Comparison of ENCODE assay signal across 25 cellular contexts in the genomic region with DNA sequence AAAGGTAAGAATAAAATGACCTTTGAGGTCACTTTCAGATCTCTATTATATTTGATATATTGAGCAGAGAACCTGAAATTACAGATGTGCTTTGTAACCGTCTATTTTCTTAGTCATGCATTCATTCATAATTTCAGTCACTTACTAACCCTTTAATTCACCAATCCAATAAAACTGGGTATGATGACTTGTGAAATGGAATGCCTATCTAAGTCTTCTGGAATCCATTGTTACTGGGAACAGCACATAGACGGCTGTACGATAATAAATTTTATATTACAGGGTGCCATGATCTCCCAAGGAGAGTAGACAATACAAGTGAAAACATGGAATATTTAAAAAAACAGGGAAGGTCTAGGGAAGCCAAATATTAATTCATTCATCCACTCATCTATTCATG. TPM values are rescaled to one million over a fixed set of nuclear protein-coding genes. Genes with fewer than 3 reads are reported as not detected.
A peak's percentile ranks its signal among the peaks of the same experiment; 100 is the strongest.
DNase-seq lines count a peak whose midpoint lies in the region; ATAC-seq, FAIRE-seq and TF ChIP-seq lines count a peak whose summit lies in the region.
"Had no signal": no experiment of that assay in that cellular context is flagged by ENCODE, and none has a peak within 500 bp of the region (broad histone marks: within the 10 kb centered on the region; RNA-seq: fewer than 3 reads in every experiment).

No MANE protein-coding gene starts in this region.

- TF ChIP-seq POLR2A in breast epithelium (IDR thresholded peaks at IDR 0.05), result no peak

- in situ Hi-C loops in mammary epithelial cell (cut with MboI; ENCODE audit: low sequenced_read_pairs in 2 of 2), result no loop called here

- H2AFZ ChIP-seq in mammary epithelial cell (ENCODE audit: low read depth, low read length) (peak overlapping the region; percentile 35), astrocyte (ENCODE audit: low read depth, low read length) (no peak overlapping the region)
- H2AFZ ChIP-seq: GM23338 had no signal

- H3K36me3 ChIP-seq in mammary epithelial cell (ENCODE audit: insufficient read depth, low read length), result peaks cover 2% of the 10 kb centered on the region
- H3K36me3 ChIP-seq in breast epithelium, result no peaks in the 10 kb centered on the region
- peaks cover 14% of the 10 kb centered on the region for H3K36me3 ChIP-seq in astrocyte (ENCODE audit: insufficient read depth, low read length)
- H3K36me3 ChIP-seq: BE2C had no signal

- H3K4me3 ChIP-seq in mammary epithelial cell (replicated peaks in 1 of 3; ENCODE audit: insufficient read depth in 1 of 3, low read depth in 2 of 3, low read length in 3 of 3) (no peak overlapping the region), breast epithelium (no peak overlapping the region), astrocyte (ENCODE audit: insufficient read depth, low read depth, low read length) (no peak overlapping the region)
- H3K4me3 ChIP-seq: GM23338 had no signal

- no TSS peak for BruUV-seq in mammary epithelial cell (replicated peaks; lab: Mats Ljungman, UMichigan)

- no peak overlapping the region for H3K9ac ChIP-seq in mammary epithelial cell (ENCODE audit: insufficient read depth, low read length)
- H3K9ac ChIP-seq in astrocyte (ENCODE audit: low read length), result no peak overlapping the region

- H3K27ac ChIP-seq in mammary epithelial cell (ENCODE audit: insufficient read depth, low read depth, low read length), result no peak overlapping the region
- no peak overlapping the region for H3K27ac ChIP-seq in breast epithelium
- peak overlapping the region; percentile 29 for H3K27ac ChIP-seq in astrocyte (ENCODE audit: low read depth, low read length)
- H3K27ac ChIP-seq: 22Rv1 had no signal

- H3K4me3 Mint-ChIP-seq in astrocyte (ENCODE audit: unreplicated experiment), result no peak overlapping the region
- H3K4me3 Mint-ChIP-seq in osteocyte (ENCODE audit: unreplicated experiment), result no peak overlapping the region
- H3K4me3 Mint-ChIP-seq in activated T-cell treated with anti-CD3 and anti-CD28 coated beads, Interleukin-2, amount 50 U/mL, for 4 hours, result no peak overlapping the region
- H3K4me3 Mint-ChIP-seq: CD14-positive monocyte; CD8-positive, alpha-beta memory T cell; GM23338; H9 had no signal

- peaks cover 11% of the 10 kb centered on the region for H3K4me1 ChIP-seq in mammary epithelial cell (ENCODE audit: insufficient read depth, low read length)
- no peaks in the 10 kb centered on the region for H3K4me1 ChIP-seq in breast epithelium
- H3K4me1 ChIP-seq in astrocyte (ENCODE audit: insufficient read depth, low read length), result peaks cover 3% of the 10 kb centered on the region
- H3K4me1 ChIP-seq: BE2C had no signal

- no peak for ATAC-seq in activated T-cell treated with anti-CD3 and anti-CD28 coated beads, Interleukin-2, amount 50 U/mL, for 4 hours
- ATAC-seq: GM23338 had no signal

- TF ChIP-seq CTCF in mammary epithelial cell (conservative IDR thresholded peaks at IDR 0.05 in 1 of 2, IDR thresholded peaks at IDR 0.05 in 1 of 2; ENCODE audit: extremely low read depth in 1 of 2, insufficient read depth in 1 of 2, low read depth in 1 of 2, low read length in 2 of 2) (no peak), breast epithelium (IDR thresholded peaks at IDR 0.05) (no peak), astrocyte (IDR thresholded peaks at IDR 0.05; ENCODE audit: insufficient read depth, low read depth, low read length) (no peak), osteocyte (IDR thresholded peaks at IDR 0.05) (no peak)

- CTCF ChIA-PET in mammary epithelial cell (lab: Charles Lee; ENCODE audit: low non-redundant PET), result no interaction called here

- 100% methylated on average over 3 of the region's 3 CpGs for WGBS in mammary epithelial cell (ENCODE audit: low coverage, missing lambda C conversion rate)

- H3K79me2 ChIP-seq in mammary epithelial cell (ENCODE audit: insufficient read depth, low read length) (peaks cover 71% of the 10 kb centered on the region), astrocyte (ENCODE audit: insufficient read depth, low read length) (peaks cover 100% of the 10 kb centered on the region)

- H3K9me3 Mint-ChIP-seq in astrocyte (ENCODE audit: unreplicated experiment), result peaks cover 1% of the 10 kb centered on the region
- H3K9me3 Mint-ChIP-seq in osteocyte (ENCODE audit: unreplicated experiment), result peaks cover 20% of the 10 kb centered on the region
- peaks cover 12% of the 10 kb centered on the region for H3K9me3 Mint-ChIP-seq in activated T-cell treated with anti-CD3 and anti-CD28 coated beads, Interleukin-2, amount 50 U/mL, for 4 hours
- H3K9me3 Mint-ChIP-seq: H9 had no signal

- no peaks in the 10 kb centered on the region for H3K27me3 ChIP-seq in mammary epithelial cell (ENCODE audit: insufficient read depth, low read length)
- H3K27me3 ChIP-seq in breast epithelium, result no peaks in the 10 kb centered on the region
- H3K27me3 ChIP-seq in astrocyte (ENCODE audit: insufficient read depth, low read length), result no peaks in the 10 kb centered on the region
- H3K27me3 ChIP-seq: BE2C had no signal

- intact Hi-C loops in mammary epithelial cell (cut with micrococcal nuclease) (no loop called here), breast epithelium (cut with DNase I; ENCODE audit: low total_unique reads) (no loop called here)

- H3K27ac Mint-ChIP-seq in astrocyte (ENCODE audit: unreplicated experiment), result no peak overlapping the region
- H3K27ac Mint-ChIP-seq in osteocyte (ENCODE audit: unreplicated experiment), result peak overlapping the region; percentile 48
- H3K27ac Mint-ChIP-seq: CD14-positive monocyte; CD8-positive, alpha-beta memory T cell; GM23338; H9 had no signal

- H4K20me1 ChIP-seq in mammary epithelial cell (ENCODE audit: insufficient read depth, low read length) (no peaks in the 10 kb centered on the region), astrocyte (ENCODE audit: insufficient read depth, low read length) (peaks cover 91% of the 10 kb centered on the region)

- DNase-seq in mammary epithelial cell (no peak), breast epithelium (ENCODE audit: low spot score in 2 of 2) (no peak), astrocyte (ENCODE audit: low read depth) (peak; percentile 58), osteocyte (ENCODE audit: extremely low spot score, unreplicated experiment) (no peak), DMS53 treated with DMSO at 0.1 percent for 48 hours (lab: John Stamatoyannopoulos, UW; ENCODE audit: unreplicated experiment) (no peak)
- DNase-seq in activated CD4-positive, alpha-beta T cell treated with anti-CD3 and anti-CD28 coated beads, Interleukin-2, amount 50 U/mL, for 4 hours, result no peak
- no peak for DNase-seq in activated T-cell treated with anti-CD3 and anti-CD28 coated beads, Interleukin-2, amount 50 U/mL, for 4 hours
- DNase-seq: BE2C; CD8-positive, alpha-beta memory T cell; DMS 273 treated with DMSO at 0.1 percent for 48 hours; DMS79 treated with DMSO at 0.1 percent for 48 hours; H9; KG1; MM.1S; NCI-H1048; NCI-H1417; NCI-H1694; NCI-H2081; NCI-H2227 treated with DMSO at 0.1 percent for 48 hours; NCI-H526 treated with DMSO at 0.1 percent for 48 hours; RPMI8226; SHP77 treated with DMSO at 0.1 percent for 48 hours had no signal

- H3K4me2 ChIP-seq in mammary epithelial cell (ENCODE audit: insufficient read depth, low read depth, low read length), result no peak overlapping the region
- H3K4me2 ChIP-seq in astrocyte (ENCODE audit: low read length), result no peak overlapping the region
- H3K4me2 ChIP-seq: GM23338 had no signal

- dilution Hi-C loops in mammary epithelial cell (cut with HindIII; ENCODE audit: low sequenced_read_pairs), result no loop called here

- H3K36me3 Mint-ChIP-seq in astrocyte (ENCODE audit: low read depth, unreplicated experiment) (peaks cover 20% of the 10 kb centered on the region), osteocyte (ENCODE audit: unreplicated experiment) (peaks cover 41% of the 10 kb centered on the region)
- no peaks in the 10 kb centered on the region for H3K36me3 Mint-ChIP-seq in activated T-cell treated with anti-CD3 and anti-CD28 coated beads, Interleukin-2, amount 50 U/mL, for 4 hours (ENCODE audit: insufficient read depth)
- H3K36me3 Mint-ChIP-seq: CD14-positive monocyte; CD8-positive, alpha-beta memory T cell had no signal

- FAIRE-seq in astrocyte (lab: Jason Lieb, UNC), result peak; percentile 41

- H3K4me1 Mint-ChIP-seq in astrocyte (ENCODE audit: low read depth, unreplicated experiment) (peaks cover 11% of the 10 kb centered on the region), osteocyte (ENCODE audit: unreplicated experiment) (peaks cover 29% of the 10 kb centered on the region)
- H3K4me1 Mint-ChIP-seq in activated T-cell treated with anti-CD3 and anti-CD28 coated beads, Interleukin-2, amount 50 U/mL, for 4 hours (ENCODE audit: low read depth), result no peaks in the 10 kb centered on the region
- H3K4me1 Mint-ChIP-seq: CD14-positive monocyte; CD8-positive, alpha-beta memory T cell; GM23338; H9 had no signal

- H3K9me3 ChIP-seq in mammary epithelial cell (replicated peaks; ENCODE audit: insufficient read depth, low read length) (no peaks in the 10 kb centered on the region), breast epithelium (no peaks in the 10 kb centered on the region), astrocyte (ENCODE audit: insufficient read depth, low read depth, low read length) (no peaks in the 10 kb centered on the region)
- H3K9me3 ChIP-seq: BE2C had no signal

- H3K27me3 Mint-ChIP-seq in astrocyte (ENCODE audit: low read depth, unreplicated experiment) (no peaks in the 10 kb centered on the region), osteocyte (ENCODE audit: unreplicated experiment) (no peaks in the 10 kb centered on the region)
- H3K27me3 Mint-ChIP-seq in activated T-cell treated with anti-CD3 and anti-CD28 coated beads, Interleukin-2, amount 50 U/mL, for 4 hours (ENCODE audit: low read depth), result no peaks in the 10 kb centered on the region
- H3K27me3 Mint-ChIP-seq: CD8-positive, alpha-beta memory T cell had no signal

RNA-seq across cellular contexts. Expression of a gene that starts 22.9 kb away (rescaled TPM):
- total RNA-seq in mammary epithelial cell (10 to 100 TPM in 1 of 2 donors, 1 to 10 TPM in 1; 6.3 to 61.7 TPM), breast epithelium (10 to 100 TPM; 41.8 to 70.0 (median 52.8) TPM), astrocyte (313 and 509 TPM in 2 replicates), osteocyte (560 and 587 TPM in 2 replicates)
- 44.9 TPM for polyA plus RNA-seq in mammary epithelial cell
- 131 TPM for polyA minus RNA-seq in mammary epithelial cell
- under 1 TPM; 0.10 to 0.66 (median 0.35) TPM for total RNA-seq in activated T-cell treated with anti-CD3 and anti-CD28 coated beads, Interleukin-2, amount 50 U/mL, for 4 hours
- total RNA-seq: CD8-positive, alpha-beta memory T cell had no signal
- polyA plus RNA-seq: CD14-positive monocyte; CD8-positive, alpha-beta memory T cell had no signal

Comparison
In these comparisons a context has a peak if more than half of its experiments do, and no peak if none do; other contexts are left out.
1. RNA of a gene that starts 22.9 kb away (total RNA-seq): 560 to 587 TPM in osteocyte, 313 to 509 TPM in astrocyte, 6.3 to 61.7 TPM in mammary epithelial cell and 41.8 to 70.0 TPM in breast epithelium; 0.10 to 0.66 TPM in activated T-cell treated with anti-CD3 and anti-CD28 coated beads, Interleukin-2, amount 50 U/mL, for 4 hours; every median in the first group is over 4 times any median in the second.